ENCODE assay signal across 29 cellular contexts in genomic region chr22:19779011-19779421, GRCh38. TPM values are rescaled to one million over a fixed set of nuclear protein-coding genes. Genes with fewer than 3 reads are reported as not detected.
DNase-seq lines count a peak whose midpoint lies in the region; ATAC-seq, FAIRE-seq and TF ChIP-seq lines count a peak whose summit lies in the region.
"Had no signal": no experiment of that assay in that cellular context is flagged by ENCODE, and none has a peak within 500 bp of the region (broad histone marks: within the 10 kb centered on the region; RNA-seq: fewer than 3 reads in every experiment).

No MANE protein-coding gene starts in this region.

- intact Hi-C loops in left ventricle myocardium superior (cut with micrococcal nuclease): no loop called here
- intact Hi-C loops in heart right ventricle (cut with DNase I): loop anchor here in 1 of 10 donors (10.0 kb wide), 1 partner anchor 66 kb away; no protein-coding TSS in a partner anchor

- H3K27ac ChIP-seq in heart right ventricle (no peak overlapping the region), Karpas-422 (ENCODE audit: low read length) (no peak overlapping the region), H1 (ENCODE audit: low read depth, low read length) (no peak overlapping the region)
- H3K27ac ChIP-seq: A549, C4-2B, RWPE1 had no signal

- FAIRE-seq in H1 (lab: Jason Lieb, UNC): no peak
- FAIRE-seq: A549, GM12878 had no signal

- H2BK5ac ChIP-seq in H1 (ENCODE audit: low read depth, low read length): no peak overlapping the region

- H3K4me2 ChIP-seq in Karpas-422 (ENCODE audit: low read depth, low read length, poor library complexity, severe bottlenecking) (peak overlapping the region; percentile 43), H1 (ENCODE audit: insufficient read depth in 1 of 2, low read depth in 2 of 2, low read length in 2 of 2) (no peak overlapping the region)
- H3K4me2 ChIP-seq: A549, SK-N-SH had no signal

- H3K9me3 Mint-ChIP-seq in natural killer cell treated with Interleukin-12 subunit alpha and Interleukin-12 subunit beta and Interleukin-15 and Interleukin-18, amount 100 ng/mL, for 72 hours: no peaks in the 10 kb centered on the region
- H3K9me3 Mint-ChIP-seq: CD8-positive, alpha-beta T cell had no signal

- 0 out of 2 replicates have a peak overlapping the region, but pooled peaks have one; percentile 7 for H2BK12ac ChIP-seq in H1 (ENCODE audit: low read depth, low read length)

- H3K56ac ChIP-seq in H1 (replicated peaks; ENCODE audit: insufficient read length, low read depth, low read length): no peak overlapping the region

- no peak overlapping the region for H3K23ac ChIP-seq in H1 (ENCODE audit: insufficient read length)

- H3K4me3 ChIP-seq in heart right ventricle (no peak overlapping the region), Karpas-422 (ENCODE audit: low read length) (no peak overlapping the region), H1 (ENCODE audit: extremely low read depth in 1 of 4, insufficient read depth in 2 of 4, low read depth in 3 of 4, low read length in 4 of 4) (no peak overlapping the region)
- H3K4me3 ChIP-seq: A549, GM12878 had no signal

- peaks cover 0 to 8% of the 10 kb centered on the region in 2 donors for H3K4me1 Mint-ChIP-seq in natural killer cell treated with Interleukin-12 subunit alpha and Interleukin-12 subunit beta and Interleukin-15 and Interleukin-18, amount 100 ng/mL, for 72 hours (ENCODE audit: low read depth in 2 of 2)

- H3K27me3 ChIP-seq in heart right ventricle (peaks cover 8 to 76% (median 36%) of the 10 kb centered on the region in 7 donors), Karpas-422 (ENCODE audit: low read length) (0 out of 2 replicates have a peak, but pooled peaks cover 3% of the 10 kb centered on the region), H1 (replicated peaks in 1 of 4; ENCODE audit: control insufficient read depth in 3 of 4, extremely low read depth in 1 of 4, insufficient read depth in 3 of 4, low read length in 3 of 4) (peaks cover 0 to 2% (median 0%) of the 10 kb centered on the region in 4 experiments; a peak in 4 of 7 replicates)

- peaks cover 0 to 8% of the 10 kb centered on the region in 2 donors for H3K27me3 Mint-ChIP-seq in natural killer cell treated with Interleukin-12 subunit alpha and Interleukin-12 subunit beta and Interleukin-15 and Interleukin-18, amount 100 ng/mL, for 72 hours

- no peak overlapping the region for H2AK5ac ChIP-seq in H1 (ENCODE audit: low read depth, low read length)

- TF ChIP-seq POLR2A in H1 (IDR thresholded peaks at IDR 0.05; ENCODE audit: control extremely low read depth in 1 of 2, low read depth in 2 of 2, low read length in 2 of 2): no peak

- H4K20me1 ChIP-seq in Karpas-422 (ENCODE audit: insufficient read depth, low read depth, low read length) (0 out of 2 replicates have a peak, but pooled peaks cover 6% of the 10 kb centered on the region), H1 (replicated peaks in 1 of 2; ENCODE audit: control insufficient read depth in 1 of 2, insufficient read depth in 2 of 2, low read length in 2 of 2) (peaks cover 0 to 1% of the 10 kb centered on the region in 2 experiments)

- TF ChIP-seq EP300 in H1 (IDR thresholded peaks at IDR 0.05; ENCODE audit: borderline replicate concordance in 1 of 2, low read depth in 2 of 2, low read length in 2 of 2): no peak

- WGBS in heart right ventricle, 2 donors: 89 to 93% methylated on average over 10 of the region's 10 CpGs
- 89% methylated on average over 10 of the region's 10 CpGs; no CpG with 5 or more reads in 1 of the 2 experiments for WGBS in H1 (ENCODE audit: extremely low coverage in 1 of 2, insufficient coverage in 1 of 2, insufficient read length in 1 of 2, insufficient replicate concordance in 2 of 2, low coverage in 1 of 2, low lambda C conversion rate in 2 of 2, missing lambda C conversion rate in 1 of 2), 2 experiments

- H3K9ac ChIP-seq in Karpas-422 (ENCODE audit: low read length) (no peak overlapping the region), H1 (replicated peaks in 1 of 4; ENCODE audit: extremely low read depth in 1 of 4, low read depth in 3 of 4, low read length in 3 of 4) (no peak overlapping the region)
- H3K9ac ChIP-seq: SK-N-SH had no signal

- H3K9me2 ChIP-seq in Karpas-422 (replicated peaks; ENCODE audit: insufficient read depth, low read length): no peaks in the 10 kb centered on the region
- H3K9me2 ChIP-seq: SK-N-SH had no signal

- TF ChIP-seq CTCF in heart right ventricle (IDR thresholded peaks at IDR 0.05) (no peak), H1 (IDR thresholded peaks at IDR 0.05; ENCODE audit: control extremely low read depth in 1 of 3, insufficient read depth in 1 of 3, low read depth in 1 of 3, low read length in 3 of 3) (no peak)

- H4K8ac ChIP-seq in H1 (ENCODE audit: extremely low read depth, insufficient read depth, low read length): no peak overlapping the region

- H3K79me2 ChIP-seq in Karpas-422 (ENCODE audit: low read length) (no peaks in the 10 kb centered on the region), H1 (ENCODE audit: control insufficient read depth in 1 of 2, insufficient read depth in 2 of 2, low read length in 2 of 2) (no peaks in the 10 kb centered on the region)

- H3K36me3 ChIP-seq in heart right ventricle (no peaks in the 10 kb centered on the region), Karpas-422 (ENCODE audit: insufficient read depth, low read length) (no peaks in the 10 kb centered on the region), H1 (ENCODE audit: control insufficient read depth in 2 of 4, insufficient read depth in 4 of 4, low read length in 3 of 4) (no peaks in the 10 kb centered on the region)

- H3K36me3 Mint-ChIP-seq in natural killer cell treated with Interleukin-12 subunit alpha and Interleukin-12 subunit beta and Interleukin-15 and Interleukin-18, amount 100 ng/mL, for 72 hours: no peaks in the 10 kb centered on the region
- H3K36me3 Mint-ChIP-seq: CD8-positive, alpha-beta T cell had no signal

- POLR2A ChIA-PET in H1 (lab: Charles Lee; ENCODE audit: partially characterized antibody): interaction anchor here (1.5 kb wide), 1 partner anchor 8 kb away, joined by 5 read pairs; no protein-coding TSS in a partner anchor

- no peak for ATAC-seq in left ventricle myocardium superior
- no peak for ATAC-seq in heart right ventricle
- ATAC-seq in natural killer cell treated with Interleukin-12 subunit alpha and Interleukin-12 subunit beta and Interleukin-15 and Interleukin-18, amount 100 ng/mL, for 72 hours: no peak
- ATAC-seq in HG03439 (IDR thresholded peaks at IDR 0.05; ENCODE audit: unreplicated experiment): no peak
- ATAC-seq: A549; CD8-positive, alpha-beta T cell; GM12878; HCT116; Panc1 had no signal

- no peak overlapping the region for H2AFZ ChIP-seq in Karpas-422 (ENCODE audit: low read length)
- no peak overlapping the region for H2AFZ ChIP-seq in H1 (ENCODE audit: low read length)

- H3K14ac ChIP-seq in H1 (ENCODE audit: insufficient read length): no peak overlapping the region

- no peaks in the 10 kb centered on the region for H3K79me1 ChIP-seq in H1 (ENCODE audit: low read depth, low read length)

- H3K9me3 ChIP-seq in heart right ventricle (peaks cover 0 to 16% (median 0%) of the 10 kb centered on the region in 11 donors), Karpas-422 (ENCODE audit: low read length) (no peaks in the 10 kb centered on the region), H1 (ENCODE audit: insufficient read depth in 2 of 2, low read depth in 1 of 2, low read length in 1 of 2) (no peaks in the 10 kb centered on the region)
- H3K9me3 ChIP-seq: A549 had no signal

- DNase-seq in left ventricle myocardium superior (peak; percentile 11), heart right ventricle (no peak), Karpas-422 (peak; percentile 67), H1 (ENCODE audit: low read depth in 1 of 2, low spot score in 2 of 2) (no peak), NCI-H524 (lab: John Stamatoyannopoulos, UW) (no peak)
- DNase-seq in natural killer cell treated with Interleukin-12 subunit alpha and Interleukin-12 subunit beta and Interleukin-15 and Interleukin-18, amount 100 ng/mL, for 72 hours (ENCODE audit: low spot score): no peak
- DNase-seq: AML-193; CD8-positive, alpha-beta T cell; DMS 273 treated with DMSO at 0.1 percent for 48 hours; DMS79; GDM1; GOT3; MV-4-11; NCI-H1105 treated with DMSO at 0.1 percent for 48 hours; NCI-H146; NCI-H2029; NCI-H446 treated with DMSO at 0.1 percent for 48 hours; NCI-H526 treated with DMSO at 0.1 percent for 48 hours; SK-N-SH; SW 1271 had no signal

- no peak for TF ChIP-seq RAD21 in H1 (IDR thresholded peaks at IDR 0.05 in 1 of 2, conservative IDR thresholded peaks at IDR 0.05 in 1 of 2; ENCODE audit: low read depth in 2 of 2, low read length in 2 of 2)

- CTCF ChIA-PET in H1 (lab: Charles Lee; ENCODE audit: partially characterized antibody): interaction anchor here (0.9 to 2.7 kb wide), 9 partner anchors 8 to 138 kb away, joined by 3 to 13 read pairs (median 4); no protein-coding TSS in a partner anchor

- no peak overlapping the region for H2BK20ac ChIP-seq in H1 (ENCODE audit: low read length)

- H3K4me1 ChIP-seq in heart right ventricle (peaks cover 0 to 6% (median 0%) of the 10 kb centered on the region in 9 donors), Karpas-422 (ENCODE audit: low read length) (peaks cover 37% of the 10 kb centered on the region), H1 (replicated peaks in 1 of 4; ENCODE audit: control insufficient read depth in 3 of 4, insufficient read depth in 4 of 4, low read length in 3 of 4) (peaks cover 0 to 4% (median 0%) of the 10 kb centered on the region in 4 experiments; a peak in 2 of 7 replicates)
- H3K4me1 ChIP-seq: A549 had no signal

- no peak overlapping the region for H3K4me3 Mint-ChIP-seq in natural killer cell treated with Interleukin-12 subunit alpha and Interleukin-12 subunit beta and Interleukin-15 and Interleukin-18, amount 100 ng/mL, for 72 hours
- H3K4me3 Mint-ChIP-seq: CD8-positive, alpha-beta T cell had no signal

- H3K27ac Mint-ChIP-seq in natural killer cell treated with Interleukin-12 subunit alpha and Interleukin-12 subunit beta and Interleukin-15 and Interleukin-18, amount 100 ng/mL, for 72 hours: no peak overlapping the region
- H3K27ac Mint-ChIP-seq: CD8-positive, alpha-beta T cell had no signal

- no peak overlapping the region for H2BK120ac ChIP-seq in H1 (replicated peaks; ENCODE audit: low read depth, low read length)

- no peak overlapping the region for H3K18ac ChIP-seq in H1 (ENCODE audit: extremely low read depth, low read length)

- no peak overlapping the region for H4K5ac ChIP-seq in H1 (ENCODE audit: insufficient read length, low read depth, low read length)

- H4K91ac ChIP-seq in H1 (replicated peaks; ENCODE audit: insufficient read length, low read length): no peak overlapping the region

- no peak overlapping the region for H2BK15ac ChIP-seq in H1 (ENCODE audit: low read length)

- H3K4ac ChIP-seq in H1 (replicated peaks; ENCODE audit: insufficient read length, low read depth, low read length): no peak overlapping the region

- H3K23me2 ChIP-seq in H1 (ENCODE audit: low read depth, low read length): no peaks in the 10 kb centered on the region

RNA-seq across cellular contexts. Expression of gene TBX1, which starts 18.4 kb away (rescaled TPM):
- 3.6 TPM for total RNA-seq in left ventricle myocardium superior
- 1 to 10 TPM in 5 of 10 donors, under 1 TPM in 5; 0.53 to 1.8 (median 1.0) TPM for total RNA-seq in heart right ventricle
- polyA plus RNA-seq in heart right ventricle: 1 to 10 TPM in 1 of 2 donors, under 1 TPM in 1; 0.61 to 1.0 TPM
- total RNA-seq in Karpas-422 (2014; rRNA removed; shearing (Covaris generic); ENCODE audit: low replicate concordance): not detected in 2 replicates
- 0.28 and 0.38 TPM in 2 replicates for total RNA-seq in H1 (2021; fragmentation: NEBNext Ultra II Directional; extraction: Animal tissue kit (Norgen Biotek cat#: 25700))
- not detected in 2 replicates for polyA plus RNA-seq in H1 (2011; rRNA removed)
- polyA plus RNA-seq in H1 (2011; cell fraction: cytosol; rRNA removed): not detected
- not detected for polyA plus RNA-seq in H1 (2011; cell fraction: nucleus; rRNA removed)
- not detected in 4 replicates for polyA plus RNA-seq in H1 (2012, experiment 1 of 2)
- 0.10 TPM for polyA plus RNA-seq in H1 (2012, experiment 2 of 2)
- polyA plus RNA-seq in H1 (2013, experiment 1 of 2): 0.14 TPM
- 0.09 TPM for polyA plus RNA-seq in H1 (2013, experiment 2 of 2)
- polyA minus RNA-seq in H1 (2011; rRNA and poly(A)+ RNA removed): not detected in 2 replicates
- polyA minus RNA-seq in H1 (2011; cell fraction: cytosol; rRNA and poly(A)+ RNA removed): not detected
- polyA minus RNA-seq in H1 (2011; cell fraction: nucleus; rRNA and poly(A)+ RNA removed): not detected
- 1 to 10 TPM; 1.1 to 2.9 TPM for total RNA-seq in natural killer cell treated with Interleukin-12 subunit alpha and Interleukin-12 subunit beta and Interleukin-15 and Interleukin-18, amount 100 ng/mL, for 72 hours
- total RNA-seq: CD8-positive, alpha-beta T cell; GM12878; HT-29; MCF 10A had no signal
- polyA plus RNA-seq: GM12878, SK-N-SH had no signal

RNA-seq across cellular contexts. Expression of gene GP1BB, which starts 55.7 kb away (rescaled TPM):
- total RNA-seq in left ventricle myocardium superior (not detected), heart right ventricle (10 to 100 TPM in 1 of 10 donors, 1 to 10 TPM in 3, not detected in 6; 5.3 to 13.4 (median 6.4) TPM)
- polyA plus RNA-seq in heart right ventricle (10 to 100 TPM; 12.4 to 56.1 TPM), H1 (2011; rRNA removed) (0.36 and 0.66 TPM in 2 replicates)
- not detected in 2 replicates for total RNA-seq in Karpas-422 (2014; rRNA removed; shearing (Covaris generic); ENCODE audit: low replicate concordance)
- not detected in 2 replicates for total RNA-seq in H1 (2021; fragmentation: NEBNext Ultra II Directional; extraction: Animal tissue kit (Norgen Biotek cat#: 25700))
- polyA plus RNA-seq in H1 (2011; cell fraction: cytosol; rRNA removed): 0.27 TPM
- 2.4 TPM for polyA plus RNA-seq in H1 (2011; cell fraction: nucleus; rRNA removed)
- polyA plus RNA-seq in H1 (2012, experiment 1 of 2): 0.38 to 0.69 TPM (median 0.55 TPM) in 3 of 4 replicates, not detected in the other
- polyA plus RNA-seq in H1 (2012, experiment 2 of 2): not detected
- polyA plus RNA-seq in H1 (2013, experiment 1 of 2): 0.36 TPM
- 0.83 TPM for polyA plus RNA-seq in H1 (2013, experiment 2 of 2)
- polyA minus RNA-seq in H1 (2011; rRNA and poly(A)+ RNA removed): not detected in 2 replicates
- polyA minus RNA-seq in H1 (2011; cell fraction: cytosol; rRNA and poly(A)+ RNA removed): not detected
- 0.60 TPM for polyA minus RNA-seq in H1 (2011; cell fraction: nucleus; rRNA and poly(A)+ RNA removed)
- not detected for total RNA-seq in natural killer cell treated with Interleukin-12 subunit alpha and Interleukin-12 subunit beta and Interleukin-15 and Interleukin-18, amount 100 ng/mL, for 72 hours
- total RNA-seq: HT-29 had no signal

Comparison
In these comparisons a context has a peak if more than half of its experiments do, and no peak if none do; other contexts are left out.
1. DNase-seq: peak in left ventricle myocardium superior (single experiment) and Karpas-422 (single experiment); none in heart right ventricle (0 of 2), H1 (0 of 2), natural killer cell treated with Interleukin-12 subunit alpha and Interleukin-12 subunit beta and Interleukin-15 and Interleukin-18, amount 100 ng/mL, for 72 hours (single experiment) and NCI-H524 (0 of 2).